ENCODE assay signal across 24 cellular contexts in genomic region chr17:18291718-18292540, GRCh38. TPM values are rescaled to one million over a fixed set of nuclear protein-coding genes. Genes with fewer than 3 reads are reported as not detected.
DNase-seq lines count a peak whose midpoint lies in the region; ATAC-seq and TF ChIP-seq lines count a peak whose summit lies in the region.
"Had no signal": no experiment of that assay in that cellular context is flagged by ENCODE, and none has a peak within 500 bp of the region (broad histone marks: within the 10 kb centered on the region; RNA-seq: fewer than 3 reads in every experiment).

No MANE protein-coding gene starts in this region.

- no peak for TF ChIP-seq CTCF in HFFc6 (IDR thresholded peaks at IDR 0.05)
- TF ChIP-seq CTCF in neutrophil (IDR thresholded peaks at IDR 0.05) = no peak
- TF ChIP-seq CTCF in smooth muscle cell (IDR thresholded peaks at IDR 0.05; ENCODE audit: borderline replicate concordance, insufficient read depth, poor library complexity, severe bottlenecking) = no peak
- TF ChIP-seq CTCF in esophagus squamous epithelium (IDR thresholded peaks at IDR 0.05) = no peak

- no peaks in the 10 kb centered on the region for H3F3A ChIP-seq in smooth muscle cell (ENCODE audit: low read depth)

- H3K36me3 Mint-ChIP-seq in activated T-cell treated with anti-CD3 and anti-CD28 coated beads, Interleukin-2, amount 50 U/mL, for 24 hours (ENCODE audit: low read depth) = peaks cover 93% of the 10 kb centered on the region
- H3K36me3 Mint-ChIP-seq in HFFc6 (ENCODE audit: low read depth) = peaks cover 42% of the 10 kb centered on the region

- no peak overlapping the region for H3K4me2 ChIP-seq in smooth muscle cell
- H3K4me2 ChIP-seq: BLaER1 treated with 17β-estradiol and CSF1 and Interleukin-3, amounts not matched to agents 10 nM and 100 nM; KMS-11 had no signal

- H3K4me1 Mint-ChIP-seq in activated T-cell treated with anti-CD3 and anti-CD28 coated beads, Interleukin-2, amount 50 U/mL, for 24 hours (ENCODE audit: low read depth) = no peaks in the 10 kb centered on the region
- H3K4me1 Mint-ChIP-seq in HFFc6 (ENCODE audit: low read depth) = no peaks in the 10 kb centered on the region
- H3K4me1 Mint-ChIP-seq: CD4-positive, alpha-beta memory T cell had no signal

- H3K27me3 Mint-ChIP-seq in activated T-cell treated with anti-CD3 and anti-CD28 coated beads, Interleukin-2, amount 50 U/mL, for 24 hours = no peaks in the 10 kb centered on the region
- no peaks in the 10 kb centered on the region; the same call in 1 of the 2 replicates for H3K27me3 Mint-ChIP-seq in HFFc6 (ENCODE audit: insufficient read depth)
- H3K27me3 Mint-ChIP-seq: CD4-positive, alpha-beta memory T cell; IgD-negative memory B cell had no signal

- no peak for DNase-seq in activated T-cell treated with anti-CD3 and anti-CD28 coated beads, Interleukin-2, amount 50 U/mL, for 24 hours
- DNase-seq in activated T-cell treated with anti-CD3 and anti-CD28 coated beads for 4 hours (no peak), HFFc6 (no peak), smooth muscle cell (lab: John Stamatoyannopoulos, UW; ENCODE audit: unreplicated experiment) (no peak), esophagus squamous epithelium (lab: John Stamatoyannopoulos, UW) (no peak), medulla oblongata (ENCODE audit: extremely low spot score) (no peak)
- DNase-seq: AML-193; CD4-positive, alpha-beta memory T cell; COR-L47; DMS53; GOT3; MM.1S; NCI-H2029; NCI-H446; NCI-H524 treated with DMSO at 0.1 percent for 48 hours; NCI-H774; SIG-M5 had no signal

- H3K9me3 ChIP-seq in neutrophil = no peaks in the 10 kb centered on the region
- no peaks in the 10 kb centered on the region for H3K9me3 ChIP-seq in smooth muscle cell (replicated peaks; ENCODE audit: low read depth)
- no peaks in the 10 kb centered on the region for H3K9me3 ChIP-seq in esophagus squamous epithelium
- H3K9me3 ChIP-seq: BLaER1 treated with 17β-estradiol and CSF1 and Interleukin-3, amounts not matched to agents 10 nM and 100 nM; HAP-1 had no signal

- H3K4me3 ChIP-seq in neutrophil (ENCODE audit: low read depth in 1 of 2, low read length in 1 of 2) (no peak overlapping the region), smooth muscle cell (no peak overlapping the region), esophagus squamous epithelium (no peak overlapping the region)
- H3K4me3 ChIP-seq: BLaER1 treated with 17β-estradiol and CSF1 and Interleukin-3, amounts not matched to agents 10 nM and 100 nM; HAP-1 had no signal

- 77% methylated on average over 15 of the region's 15 CpGs for WGBS in smooth muscle cell (ENCODE audit: low lambda C conversion rate)
- 93 to 95% methylated on average over 11 to 13 of the region's 15 CpGs for WGBS in esophagus squamous epithelium, 2 donors

- no peak overlapping the region for H3K4me3 Mint-ChIP-seq in activated T-cell treated with anti-CD3 and anti-CD28 coated beads, Interleukin-2, amount 50 U/mL, for 24 hours
- H3K4me3 Mint-ChIP-seq in HFFc6 = no peak overlapping the region
- H3K4me3 Mint-ChIP-seq: IgD-negative memory B cell had no signal

- H3K79me2 ChIP-seq in smooth muscle cell (ENCODE audit: low read depth) = peaks cover 3% of the 10 kb centered on the region

- peak overlapping the region; percentile 7 for H3K27ac Mint-ChIP-seq in activated T-cell treated with anti-CD3 and anti-CD28 coated beads, Interleukin-2, amount 50 U/mL, for 24 hours
- H3K27ac Mint-ChIP-seq in HFFc6 = peak overlapping the region; percentile 6; the same call in 1 of the 2 replicates
- H3K27ac Mint-ChIP-seq: IgD-negative memory B cell had no signal

- no peaks in the 10 kb centered on the region for H3K9me3 Mint-ChIP-seq in activated T-cell treated with anti-CD3 and anti-CD28 coated beads, Interleukin-2, amount 50 U/mL, for 24 hours
- H3K9me3 Mint-ChIP-seq in HFFc6 = no peaks in the 10 kb centered on the region
- H3K9me3 Mint-ChIP-seq: CD4-positive, alpha-beta memory T cell; IgD-negative memory B cell had no signal

- ATAC-seq in GM19351 (IDR thresholded peaks at IDR 0.05; ENCODE audit: unreplicated experiment) = no peak

- no peak overlapping the region for H3K9ac ChIP-seq in smooth muscle cell (ENCODE audit: low read depth)
- H3K9ac ChIP-seq: BLaER1 treated with 17β-estradiol and CSF1 and Interleukin-3, amounts not matched to agents 10 nM and 100 nM; KMS-11 had no signal

- intact Hi-C loops in esophagus squamous epithelium (cut with DNase I) = no loop called here

- no peak overlapping the region for H2AFZ ChIP-seq in smooth muscle cell (ENCODE audit: low read depth)

- no peaks in the 10 kb centered on the region for H4K20me1 ChIP-seq in smooth muscle cell (ENCODE audit: low read depth)

- no peaks in the 10 kb centered on the region for H3K27me3 ChIP-seq in neutrophil
- H3K27me3 ChIP-seq in smooth muscle cell (ENCODE audit: low read depth) = no peaks in the 10 kb centered on the region
- H3K27me3 ChIP-seq in esophagus squamous epithelium = no peaks in the 10 kb centered on the region
- H3K27me3 ChIP-seq: BLaER1 treated with 17β-estradiol and CSF1 and Interleukin-3, amounts not matched to agents 10 nM and 100 nM had no signal

- H3K4me1 ChIP-seq in neutrophil (ENCODE audit: control insufficient read depth in 1 of 2, insufficient read depth in 1 of 2, low read depth in 1 of 2, low read length in 1 of 2) (peaks cover 11 to 12% of the 10 kb centered on the region in 2 experiments), smooth muscle cell (ENCODE audit: low read depth) (no peaks in the 10 kb centered on the region), esophagus squamous epithelium (no peaks in the 10 kb centered on the region)
- H3K4me1 ChIP-seq: HAP-1 had no signal

- H3K36me3 ChIP-seq in neutrophil (peaks cover 72% of the 10 kb centered on the region), smooth muscle cell (ENCODE audit: low read depth) (peaks cover 18% of the 10 kb centered on the region), esophagus squamous epithelium (peaks cover 15 to 100% (median 43%) of the 10 kb centered on the region in 3 donors)

- H3K27ac ChIP-seq in neutrophil (peak overlapping the region; percentile 21), smooth muscle cell (ENCODE audit: low read depth) (peak overlapping the region; percentile 9), esophagus squamous epithelium (no peak overlapping the region)
- H3K27ac ChIP-seq: HL-60, KMS-11 had no signal

- no peak for TF ChIP-seq POLR2A in esophagus squamous epithelium (IDR thresholded peaks at IDR 0.05)

RNA-seq across cellular contexts. Expression of gene TOP3A, which starts 22.9 kb away (rescaled TPM):
- 10 to 100 TPM; 23.0 to 26.4 (median 24.0) TPM for total RNA-seq in HFFc6 (2021; fragmentation: NEBNext Ultra II Directional; extraction: Animal tissue kit (Norgen Biotek cat#: 25700))
- total RNA-seq in smooth muscle cell (19.9 and 40.9 TPM in 2 replicates), esophagus squamous epithelium (10 to 100 TPM; 17.9 to 34.0 (median 21.1) TPM)
- 14.6 and 22.9 TPM in 2 replicates for polyA plus RNA-seq in smooth muscle cell

RNA-seq across cellular contexts. Expression of gene SMCR8, which starts 23.2 kb away (rescaled TPM):
- 10 to 100 TPM; 13.9 to 16.9 (median 15.5) TPM for total RNA-seq in HFFc6 (2021; fragmentation: NEBNext Ultra II Directional; extraction: Animal tissue kit (Norgen Biotek cat#: 25700))
- 10.4 and 12.6 TPM in 2 replicates for total RNA-seq in smooth muscle cell
- 3.3 and 4.5 TPM in 2 replicates for polyA plus RNA-seq in smooth muscle cell
- total RNA-seq in esophagus squamous epithelium = 10 to 100 TPM; 10.9 to 13.0 (median 11.9) TPM

RNA-seq across cellular contexts. Expression of gene MIEF2, which starts 31.5 kb away (rescaled TPM):
- total RNA-seq in HFFc6 (2021; fragmentation: NEBNext Ultra II Directional; extraction: Animal tissue kit (Norgen Biotek cat#: 25700)) = 10 to 100 TPM; 13.3 to 19.9 (median 16.6) TPM
- total RNA-seq in smooth muscle cell = 10.4 and 12.0 TPM in 2 replicates
- 13.5 and 14.3 TPM in 2 replicates for polyA plus RNA-seq in smooth muscle cell
- 10 to 100 TPM in 1 of 4 donors, 1 to 10 TPM in 3; 5.5 to 16.1 (median 8.9) TPM for total RNA-seq in esophagus squamous epithelium

RNA-seq across cellular contexts. Expression of gene FLII, which starts 33.4 kb away (rescaled TPM):
- 100 to 1,000 TPM; 347 to 472 (median 438) TPM for total RNA-seq in HFFc6 (2021; fragmentation: NEBNext Ultra II Directional; extraction: Animal tissue kit (Norgen Biotek cat#: 25700))
- total RNA-seq in smooth muscle cell (132 and 149 TPM in 2 replicates), esophagus squamous epithelium (100 to 1,000 TPM; 190 to 344 (median 232) TPM)
- 188 and 210 TPM in 2 replicates for polyA plus RNA-seq in smooth muscle cell

Comparison
In these comparisons a context has a peak if more than half of its experiments do, and no peak if none do; other contexts are left out.
1. H3K27ac ChIP-seq: peak in neutrophil (single experiment) and smooth muscle cell (single experiment); none in esophagus squamous epithelium (0 of 4).